14 cellular contexts compared by ENCODE assay signal in the genomic region with DNA sequence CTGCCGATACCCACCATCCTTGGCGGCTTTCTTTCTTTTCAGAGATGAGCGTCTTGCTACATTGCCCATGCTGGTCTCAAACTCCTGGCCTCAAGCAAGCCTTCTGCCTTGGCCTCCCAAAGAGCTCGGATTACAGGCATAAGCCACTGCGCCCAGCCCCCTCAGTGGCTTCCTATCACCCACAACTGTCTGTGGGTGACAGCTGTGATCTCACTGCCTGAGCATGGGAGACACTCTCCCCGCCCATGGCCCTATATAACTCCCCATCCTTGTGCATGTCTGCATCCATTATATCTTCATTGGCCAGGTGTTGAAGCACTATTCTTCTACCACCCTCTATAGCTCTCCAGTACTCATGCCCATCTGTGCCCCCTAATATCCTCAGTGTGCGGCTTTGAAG.
A peak's percentile ranks its signal among the peaks of the same experiment; 100 is the strongest.
DNase-seq lines count a peak whose midpoint lies in the region; ATAC-seq, FAIRE-seq and TF ChIP-seq lines count a peak whose summit lies in the region.
"Had no signal": no experiment of that assay in that cellular context is flagged by ENCODE, and none has a peak within 500 bp of the region (broad histone marks: within the 10 kb centered on the region; RNA-seq: fewer than 3 reads in every experiment).

No MANE protein-coding gene starts in this region.

- ATAC-seq in natural killer cell (peak in 2 of 3 donors; percentile 46 to 61), psoas muscle (no peak)
- no peak for ATAC-seq in natural killer cell treated with Interleukin-12 subunit alpha and Interleukin-12 subunit beta and Interleukin-15 and Interleukin-18, amount 100 ng/mL, for 72 hours

- no peaks in the 10 kb centered on the region for H3K4me1 ChIP-seq in neuronal stem cell (ENCODE audit: control insufficient read depth in 2 of 2, insufficient read depth in 1 of 2, low read depth in 1 of 2, low read length in 2 of 2)
- no peaks in the 10 kb centered on the region for H3K4me1 ChIP-seq in small intestine (ENCODE audit: control insufficient read depth in 2 of 2, insufficient read depth in 1 of 2, low read depth in 1 of 2, low read length in 1 of 2)
- no peaks in the 10 kb centered on the region for H3K4me1 ChIP-seq in psoas muscle
- H3K4me1 ChIP-seq: BLaER1 treated with 17β-estradiol and CSF1 and Interleukin-3, amounts not matched to agents 10 nM and 100 nM had no signal

- H2AK5ac ChIP-seq in neuronal stem cell (ENCODE audit: low read depth, low read length): no peak overlapping the region

- no peak overlapping the region for H2AFZ ChIP-seq in neuronal stem cell (ENCODE audit: low read length)
- H2AFZ ChIP-seq: GM23248 had no signal

- no peak overlapping the region for H4K91ac ChIP-seq in neuronal stem cell (ENCODE audit: low read depth, low read length, poor library complexity)

- H3K27ac ChIP-seq in cingulate gyrus (ENCODE audit: low read depth, low read length): peak overlapping the region; percentile 21
- H3K27ac ChIP-seq in neuronal stem cell (replicated peaks; ENCODE audit: low read length): no peak overlapping the region
- no peak overlapping the region for H3K27ac ChIP-seq in small intestine (ENCODE audit: low read depth in 1 of 2, low read length in 1 of 2)
- no peak overlapping the region for H3K27ac ChIP-seq in psoas muscle
- H3K27ac ChIP-seq: BLaER1 treated with 17β-estradiol and CSF1 and Interleukin-3, amounts not matched to agents 10 nM and 100 nM; GM23248 had no signal

- no peaks in the 10 kb centered on the region for H3K36me3 Mint-ChIP-seq in natural killer cell
- H3K36me3 Mint-ChIP-seq in natural killer cell treated with Interleukin-12 subunit alpha and Interleukin-12 subunit beta and Interleukin-15 and Interleukin-18, amount 100 ng/mL, for 72 hours: no peaks in the 10 kb centered on the region

- TF ChIP-seq CTCF in natural killer cell (IDR thresholded peaks at IDR 0.05): no peak
- TF ChIP-seq CTCF in psoas muscle (IDR thresholded peaks at IDR 0.05): no peak

- H4K8ac ChIP-seq in neuronal stem cell (ENCODE audit: low read depth, low read length): no peak overlapping the region

- FAIRE-seq in small intestine (lab: Jason Lieb, UNC): no peak
- FAIRE-seq: H54 had no signal

- H3K4me2 ChIP-seq in neuronal stem cell (ENCODE audit: insufficient read depth, low read length, poor library complexity, severe bottlenecking): no peak overlapping the region
- H3K4me2 ChIP-seq: BLaER1 treated with 17β-estradiol and CSF1 and Interleukin-3, amounts not matched to agents 10 nM and 100 nM had no signal

- H3K14ac ChIP-seq in neuronal stem cell (ENCODE audit: low read length): peak overlapping the region; percentile 1

- H3K9me3 Mint-ChIP-seq in natural killer cell: no peaks in the 10 kb centered on the region
- H3K9me3 Mint-ChIP-seq in natural killer cell treated with Interleukin-12 subunit alpha and Interleukin-12 subunit beta and Interleukin-15 and Interleukin-18, amount 100 ng/mL, for 72 hours: no peaks in the 10 kb centered on the region

- WGBS in neuronal stem cell (ENCODE audit: extremely low coverage in 2 of 2, insufficient read length in 2 of 2, insufficient replicate concordance in 1 of 2), 2 donors: no CpG with 5 or more reads among the region's 7 CpGs
- 87 to 91% (median 90%) methylated on average over 7 of the region's 7 CpGs for WGBS in small intestine, 3 donors
- WGBS in psoas muscle, 3 donors: 94 to 98% (median 96%) methylated on average over 7 of the region's 7 CpGs

- H3K4me1 Mint-ChIP-seq in natural killer cell: peaks cover 0 to 10% of the 10 kb centered on the region in 2 donors
- peaks cover 4 to 9% of the 10 kb centered on the region in 2 donors for H3K4me1 Mint-ChIP-seq in natural killer cell treated with Interleukin-12 subunit alpha and Interleukin-12 subunit beta and Interleukin-15 and Interleukin-18, amount 100 ng/mL, for 72 hours (ENCODE audit: low read depth in 2 of 2)
- H3K4me1 Mint-ChIP-seq: CD4-positive, CD25-positive, alpha-beta regulatory T cell had no signal

- no peak overlapping the region for H3K23ac ChIP-seq in neuronal stem cell (ENCODE audit: low read depth, low read length, poor library complexity)

- in situ Hi-C loops in G401 (cut with HindIII; ENCODE audit: low sequenced_read_pairs): no loop called here

- H3K4me3 ChIP-seq in neuronal stem cell (ENCODE audit: low read length in 2 of 2) (no peak overlapping the region), small intestine (ENCODE audit: low read depth in 1 of 2, low read length in 2 of 2) (no peak overlapping the region), psoas muscle (no peak overlapping the region)
- H3K4me3 ChIP-seq: BLaER1 treated with 17β-estradiol and CSF1 and Interleukin-3, amounts not matched to agents 10 nM and 100 nM; GM23248 had no signal

- no peak overlapping the region for H2BK12ac ChIP-seq in neuronal stem cell (ENCODE audit: low read length)

- no peak overlapping the region for H2BK120ac ChIP-seq in neuronal stem cell (ENCODE audit: low read depth, low read length)

- no peak overlapping the region for H3K9ac ChIP-seq in neuronal stem cell (ENCODE audit: low read depth, low read length, poor library complexity)
- H3K9ac ChIP-seq: BLaER1 treated with 17β-estradiol and CSF1 and Interleukin-3, amounts not matched to agents 10 nM and 100 nM; GM23248 had no signal

- H3K27me3 Mint-ChIP-seq in natural killer cell (ENCODE audit: low read depth in 2 of 2): peaks cover 0 to 8% of the 10 kb centered on the region in 2 donors
- H3K27me3 Mint-ChIP-seq in natural killer cell treated with Interleukin-12 subunit alpha and Interleukin-12 subunit beta and Interleukin-15 and Interleukin-18, amount 100 ng/mL, for 72 hours: peaks cover 0 to 4% of the 10 kb centered on the region in 2 donors
- H3K27me3 Mint-ChIP-seq: CD4-positive, CD25-positive, alpha-beta regulatory T cell had no signal

- DNase-seq in natural killer cell (no peak), neuronal stem cell (ENCODE audit: low spot score) (no peak), small intestine (no peak), psoas muscle (no peak), G401 (ENCODE audit: low spot score) (no peak)
- DNase-seq in natural killer cell treated with Interleukin-12 subunit alpha and Interleukin-12 subunit beta and Interleukin-15 and Interleukin-18, amount 100 ng/mL, for 72 hours (ENCODE audit: low spot score): no peak
- DNase-seq: ACHN; CD4-positive, CD25-positive, alpha-beta regulatory T cell; DMS53; GM23248; IMR-90 had no signal

- no peak overlapping the region for H3K18ac ChIP-seq in neuronal stem cell (ENCODE audit: low read length)

- no peak overlapping the region for H2BK15ac ChIP-seq in neuronal stem cell (ENCODE audit: low read length)

- H3K36me3 ChIP-seq in neuronal stem cell (replicated peaks in 1 of 2; ENCODE audit: control insufficient read depth in 2 of 2, insufficient read depth in 2 of 2, low read length in 2 of 2): peaks cover 62 to 88% of the 10 kb centered on the region in 2 donors
- no peaks in the 10 kb centered on the region for H3K36me3 ChIP-seq in small intestine (ENCODE audit: control insufficient read depth in 2 of 2, insufficient read depth in 2 of 2, low read length in 2 of 2)
- peaks cover 0 to 30% of the 10 kb centered on the region in 2 donors for H3K36me3 ChIP-seq in psoas muscle (ENCODE audit: insufficient read depth in 1 of 2, low read depth in 1 of 2)

- peaks cover 0 to 3% of the 10 kb centered on the region in 2 donors for H3K9me3 ChIP-seq in neuronal stem cell (replicated peaks in 1 of 2; ENCODE audit: control insufficient read depth in 2 of 2, insufficient read depth in 1 of 2, low read depth in 1 of 2, low read length in 2 of 2)
- no peaks in the 10 kb centered on the region for H3K9me3 ChIP-seq in small intestine (ENCODE audit: control insufficient read depth, low read depth)
- no peaks in the 10 kb centered on the region for H3K9me3 ChIP-seq in psoas muscle
- H3K9me3 ChIP-seq: BLaER1 treated with 17β-estradiol and CSF1 and Interleukin-3, amounts not matched to agents 10 nM and 100 nM had no signal

- no peak overlapping the region for H3K27ac Mint-ChIP-seq in natural killer cell
- no peak overlapping the region for H3K27ac Mint-ChIP-seq in natural killer cell treated with Interleukin-12 subunit alpha and Interleukin-12 subunit beta and Interleukin-15 and Interleukin-18, amount 100 ng/mL, for 72 hours

- intact Hi-C loops in natural killer cell (cut with micrococcal nuclease): no loop called here
- intact Hi-C loops in psoas muscle (cut with DNase I): no loop called here

- peaks cover 15% of the 10 kb centered on the region for H3K79me1 ChIP-seq in neuronal stem cell (ENCODE audit: low read depth, low read length)

- H2BK5ac ChIP-seq in neuronal stem cell (ENCODE audit: low read length): no peak overlapping the region

- H3K27me3 ChIP-seq in neuronal stem cell (ENCODE audit: control insufficient read depth in 3 of 3, insufficient read depth in 3 of 3, low read depth in 1 of 3, low read length in 3 of 3) (no peaks in the 10 kb centered on the region), small intestine (ENCODE audit: control insufficient read depth in 2 of 2, insufficient read depth in 2 of 2, low read length in 2 of 2) (no peaks in the 10 kb centered on the region), psoas muscle (ENCODE audit: insufficient read depth in 3 of 3, low read length in 2 of 3) (no peaks in the 10 kb centered on the region)
- H3K27me3 ChIP-seq: BLaER1 treated with 17β-estradiol and CSF1 and Interleukin-3, amounts not matched to agents 10 nM and 100 nM had no signal

- H3K4me3 Mint-ChIP-seq in natural killer cell: no peak overlapping the region
- H3K4me3 Mint-ChIP-seq in natural killer cell treated with Interleukin-12 subunit alpha and Interleukin-12 subunit beta and Interleukin-15 and Interleukin-18, amount 100 ng/mL, for 72 hours: no peak overlapping the region
- H3K4me3 Mint-ChIP-seq: CD4-positive, CD25-positive, alpha-beta regulatory T cell had no signal

- H3K4ac ChIP-seq in neuronal stem cell (ENCODE audit: low read length): no peak overlapping the region

Comparison
In these comparisons a context has a peak if more than half of its experiments do, and no peak if none do; other contexts are left out.
1. ATAC-seq: peak in natural killer cell (2 of 3); none in natural killer cell treated with Interleukin-12 subunit alpha and Interleukin-12 subunit beta and Interleukin-15 and Interleukin-18, amount 100 ng/mL, for 72 hours (0 of 2) and psoas muscle (0 of 4).